ENCODE assay signal across 1 cellular context in genomic region chr3:58521002-58521670, GRCh38.
TF ChIP-seq lines count a peak whose summit lies in the region.

No MANE protein-coding gene starts in this region.

TF ChIP-seq in HepG2, 621 proteins besides CTCF, POLR2A, EP300 and RAD21 (continued from another document and continues in another):
- TF ChIP-seq NFAT5 (CRISPR knock-in tag; IDR thresholded peaks at IDR 0.05) (peak; percentile 74), IKZF5 (CRISPR knock-in tag; IDR thresholded peaks at IDR 0.05) (peak; percentile 74; the same call in 1 of the 2 replicates), ZNF263 (CRISPR knock-in tag; IDR thresholded peaks at IDR 0.05) (peak; percentile 62; the same call in 1 of the 2 replicates), ZNF780A (CRISPR knock-in tag; IDR thresholded peaks at IDR 0.05) (no peak), DZIP1 (CRISPR knock-in tag; IDR thresholded peaks at IDR 0.05) (peak; percentile 58; the same call in 1 of the 2 replicates), HOXD1 (CRISPR knock-in tag; IDR thresholded peaks at IDR 0.05) (no peak), PAWR (CRISPR knock-in tag; IDR thresholded peaks at IDR 0.05; ENCODE audit: borderline replicate concordance) (no peak), FLYWCH1 (CRISPR knock-in tag; IDR thresholded peaks at IDR 0.05) (no peak), KDM5B (CRISPR knock-in tag; IDR thresholded peaks at IDR 0.05; ENCODE audit: borderline replicate concordance) (peak; percentile 64; the same call in 1 of the 2 replicates), TGIF2 (CRISPR knock-in tag; IDR thresholded peaks at IDR 0.05) (0 out of 2 replicates have a peak, but pooled peaks have one; percentile 51), ZNF670 (CRISPR knock-in tag; IDR thresholded peaks at IDR 0.05; ENCODE audit: borderline replicate concordance) (no peak; the same call in 1 of the 2 replicates), SYNCRIP (IDR thresholded peaks at IDR 0.05; ENCODE audit: insufficient read depth, low read depth, low read length) (no peak), ZNF878 (CRISPR knock-in tag; IDR thresholded peaks at IDR 0.05) (peak; percentile 80), ZNF180 (CRISPR knock-in tag; IDR thresholded peaks at IDR 0.05; ENCODE audit: borderline replicate concordance, low read depth) (no peak), ZNF205 (CRISPR knock-in tag; IDR thresholded peaks at IDR 0.05) (peak; percentile 49; the same call in 1 of the 2 replicates), MYNN (CRISPR knock-in tag; IDR thresholded peaks at IDR 0.05; ENCODE audit: low read depth) (no peak), ZNF564 (CRISPR knock-in tag; IDR thresholded peaks at IDR 0.05) (peak; percentile 81; the same call in 1 of the 2 replicates), ATF7 (IDR thresholded peaks at IDR 0.05) (no peak), ATF7 (CRISPR knock-in tag; IDR thresholded peaks at IDR 0.05) (no peak), BRD4 (CRISPR knock-in tag; IDR thresholded peaks at IDR 0.05) (no peak), ELF3 (CRISPR knock-in tag; IDR thresholded peaks at IDR 0.05) (peak; percentile 78), SP5 (CRISPR knock-in tag; IDR thresholded peaks at IDR 0.05; ENCODE audit: borderline replicate concordance, low read depth) (no peak), PTBP1 (IDR thresholded peaks at IDR 0.05; ENCODE audit: low read depth, low read length, poor library complexity, severe bottlenecking) (no peak), RFX3 (CRISPR knock-in tag; IDR thresholded peaks at IDR 0.05) (no peak), GTF3A (CRISPR knock-in tag; conservative IDR thresholded peaks at IDR 0.05) (no peak), SNAPC4 (CRISPR knock-in tag; IDR thresholded peaks at IDR 0.05) (no peak), SMC3 (IDR thresholded peaks at IDR 0.05; ENCODE audit: low read length) (no peak), IRF1 (CRISPR knock-in tag; IDR thresholded peaks at IDR 0.05; ENCODE audit: low read depth) (peak; percentile 85; the same call in 1 of the 2 replicates), HNRNPUL1 (IDR thresholded peaks at IDR 0.05; ENCODE audit: low read depth, low read length) (no peak), TEAD3 (CRISPR knock-in tag; optimal IDR thresholded peaks at IDR 0.05; ENCODE audit: borderline replicate concordance) (peak; percentile 75), SRSF9 (IDR thresholded peaks at IDR 0.05; ENCODE audit: borderline replicate concordance, insufficient read depth, low read depth, low read length, poor library complexity, severe bottlenecking) (no peak), ZNF343 (CRISPR knock-in tag; IDR thresholded peaks at IDR 0.05) (no peak), RARG (CRISPR knock-in tag; IDR thresholded peaks at IDR 0.05; ENCODE audit: low read depth) (no peak), ZGPAT (CRISPR knock-in tag; IDR thresholded peaks at IDR 0.05) (peak; percentile 62; the same call in 1 of the 2 replicates), ZNF20 (CRISPR knock-in tag; IDR thresholded peaks at IDR 0.05) (no peak), HOMEZ (CRISPR knock-in tag; IDR thresholded peaks at IDR 0.05; ENCODE audit: low read depth) (no peak; the same call in 1 of the 2 replicates), GABPB1 (CRISPR knock-in tag; IDR thresholded peaks at IDR 0.05) (peak; percentile 58), SMARCE1 (IDR thresholded peaks at IDR 0.05; ENCODE audit: borderline replicate concordance) (no peak), ZSCAN12 (CRISPR knock-in tag; IDR thresholded peaks at IDR 0.05) (no peak), ZBTB44 (CRISPR knock-in tag; IDR thresholded peaks at IDR 0.05) (no peak), REPIN1 (CRISPR knock-in tag; IDR thresholded peaks at IDR 0.05; ENCODE audit: borderline replicate concordance, low read depth) (no peak)
